In the genomic region with DNA sequence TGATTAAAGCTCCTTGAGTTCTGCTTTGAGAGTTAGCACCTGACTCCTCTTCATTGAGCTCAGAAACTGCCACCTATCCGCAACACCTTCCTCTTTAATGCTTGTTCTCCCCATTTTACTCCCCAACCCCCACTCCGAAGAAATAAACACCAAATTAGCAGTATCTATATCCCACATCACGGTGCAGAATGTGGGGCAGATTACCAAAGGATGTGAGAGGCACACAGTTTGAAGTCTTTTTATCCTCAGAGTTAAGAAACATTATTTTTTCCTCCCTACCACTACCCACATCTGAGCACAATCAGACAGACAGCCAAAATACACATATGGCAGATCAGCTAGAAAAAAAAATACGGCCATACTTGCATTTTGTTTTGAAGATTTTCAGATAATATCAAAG, we compare ENCODE assay signal across 22 cellular contexts. TPM values are rescaled to one million over a fixed set of nuclear protein-coding genes. Genes with fewer than 3 reads are reported as not detected.
A peak's percentile ranks its signal among the peaks of the same experiment; 100 is the strongest.
DNase-seq lines count a peak whose midpoint lies in the region; ATAC-seq and TF ChIP-seq lines count a peak whose summit lies in the region.
"Had no signal": no experiment of that assay in that cellular context is flagged by ENCODE, and none has a peak within 500 bp of the region (broad histone marks: within the 10 kb centered on the region; RNA-seq: fewer than 3 reads in every experiment).

No MANE protein-coding gene starts in this region.

- no peak overlapping the region for H3K4me3 ChIP-seq in Jurkat, Clone E6-1 (ENCODE audit: low read length)
- H3K4me3 ChIP-seq in fibroblast of villous mesenchyme (ENCODE audit: low read depth, low read length) (no peak overlapping the region), right cardiac atrium (ENCODE audit: low read length) (no peak overlapping the region), upper lobe of right lung (no peak overlapping the region)
- H3K4me3 ChIP-seq: breast epithelium, gastrocnemius medialis, GM23338, right atrium auricular region had no signal

- H3K9me3 ChIP-seq in right cardiac atrium (ENCODE audit: control insufficient read depth, low read length), result peaks cover under 1% of the 10 kb centered on the region
- H3K9me3 ChIP-seq in upper lobe of right lung, result no peaks in the 10 kb centered on the region
- H3K9me3 ChIP-seq: breast epithelium, gastrocnemius medialis, right atrium auricular region had no signal

- 70% methylated on average over 4 of the region's 4 CpGs for WGBS in right cardiac atrium

- no peaks in the 10 kb centered on the region for H3K4me1 ChIP-seq in right cardiac atrium (ENCODE audit: control insufficient read depth, insufficient read depth, low read length)
- no peaks in the 10 kb centered on the region for H3K4me1 ChIP-seq in upper lobe of right lung
- H3K4me1 ChIP-seq: breast epithelium, gastrocnemius medialis, right atrium auricular region had no signal

- H3K4me3 Mint-ChIP-seq in activated CD4-positive, alpha-beta T cell treated with anti-CD3 and anti-CD28 coated beads, Interleukin-2, amount 10 ng/mL, durations not matched to agents 7 days and 5 days, result peak overlapping the region; percentile 48
- peak overlapping the region; percentile 19 for H3K4me3 Mint-ChIP-seq in activated CD8-positive, alpha-beta T cell treated with anti-CD3 and anti-CD28 coated beads for 36 hours
- H3K4me3 Mint-ChIP-seq: GM23338 had no signal

- intact Hi-C loops in activated CD8-positive, alpha-beta T cell treated with anti-CD3 and anti-CD28 coated beads for 36 hours (cut with micrococcal nuclease), result no loop called here
- intact Hi-C loops in right cardiac atrium (cut with DNase I) (no loop called here), upper lobe of right lung (cut with DNase I) (no loop called here)

- TF ChIP-seq CTCF in activated CD8-positive, alpha-beta T cell treated with anti-CD3 and anti-CD28 coated beads for 36 hours (IDR thresholded peaks at IDR 0.05), result no peak
- TF ChIP-seq CTCF in fibroblast of villous mesenchyme (IDR thresholded peaks at IDR 0.05; ENCODE audit: insufficient read depth, low read depth, low read length), result no peak
- no peak for TF ChIP-seq CTCF in upper lobe of right lung (IDR thresholded peaks at IDR 0.05)

- DNase-seq in activated CD4-positive, alpha-beta T cell treated with anti-CD3 and anti-CD28 coated beads, Interleukin-2, amount 10 ng/mL, durations not matched to agents 7 days and 5 days, result peak; percentile 75
- no peak for DNase-seq in activated CD4-positive, alpha-beta T cell treated with anti-CD3 and anti-CD28 coated beads for 4 hours
- peak; percentile 92 for DNase-seq in Jurkat, Clone E6-1 (ENCODE audit: low read depth, low spot score)
- no peak for DNase-seq in activated CD8-positive, alpha-beta T cell treated with anti-CD3 and anti-CD28 coated beads for 36 hours
- DNase-seq in fibroblast of villous mesenchyme (ENCODE audit: low read depth), result peak; percentile 42
- DNase-seq in right cardiac atrium, result no peak
- no peak for DNase-seq in upper lobe of right lung
- DNase-seq: C1 segment of cervical spinal cord; dermis blood vessel endothelial cell; gastrocnemius medialis; GDM1; KG1; MV-4-11; NCI-H1930; NCI-H446; stimulated activated CD4-positive, alpha-beta T cell treated with anti-CD3 and anti-CD28 coated beads, Interleukin-15, amount 100 ng/mL, for 24 hours; SW 1271; trophoblast cell had no signal

- peaks cover 11% of the 10 kb centered on the region for H3K36me3 Mint-ChIP-seq in activated CD4-positive, alpha-beta T cell treated with anti-CD3 and anti-CD28 coated beads, Interleukin-2, amount 10 ng/mL, durations not matched to agents 7 days and 5 days (ENCODE audit: low read depth)
- peaks cover 14% of the 10 kb centered on the region for H3K36me3 Mint-ChIP-seq in activated CD8-positive, alpha-beta T cell treated with anti-CD3 and anti-CD28 coated beads for 36 hours (ENCODE audit: low read depth)

- peak overlapping the region; percentile 88 for H3K27ac Mint-ChIP-seq in activated CD4-positive, alpha-beta T cell treated with anti-CD3 and anti-CD28 coated beads, Interleukin-2, amount 10 ng/mL, durations not matched to agents 7 days and 5 days
- peak overlapping the region; percentile 91 for H3K27ac Mint-ChIP-seq in activated CD8-positive, alpha-beta T cell treated with anti-CD3 and anti-CD28 coated beads for 36 hours
- H3K27ac Mint-ChIP-seq: GM23338 had no signal

- POLR2A ChIA-PET in activated CD4-positive, alpha-beta T cell treated with anti-CD3 and anti-CD28 coated beads, Interleukin-2, amount 10 ng/mL, durations not matched to agents 7 days and 5 days (lab: Charles Lee), result interaction anchor here (0.7 to 1.2 kb wide), 2 partner anchors 25 to 90 kb away, joined by 3 to 4 read pairs; no protein-coding TSS in a partner anchor
- POLR2A ChIA-PET in activated CD8-positive, alpha-beta T cell treated with anti-CD3 and anti-CD28 coated beads for 36 hours (lab: Charles Lee), result interaction anchor here (0.9 to 4.2 kb wide), 10 partner anchors 8 to 95 kb away, joined by 3 to 38 read pairs (median 6); a partner anchor contains a TSS

- peaks cover 3% of the 10 kb centered on the region for H3K9me3 Mint-ChIP-seq in activated CD4-positive, alpha-beta T cell treated with anti-CD3 and anti-CD28 coated beads, Interleukin-2, amount 10 ng/mL, durations not matched to agents 7 days and 5 days
- peaks cover 4% of the 10 kb centered on the region for H3K9me3 Mint-ChIP-seq in activated CD8-positive, alpha-beta T cell treated with anti-CD3 and anti-CD28 coated beads for 36 hours
- H3K9me3 Mint-ChIP-seq: GM23338 had no signal

- CTCF ChIA-PET in activated CD4-positive, alpha-beta T cell treated with anti-CD3 and anti-CD28 coated beads, Interleukin-2, amount 10 ng/mL, durations not matched to agents 7 days and 5 days (lab: Charles Lee), result interaction anchor here (0.9 to 7.8 kb wide), 4 partner anchors 9 to 85 kb away, joined by 3 to 51 read pairs (median 6); no protein-coding TSS in a partner anchor
- CTCF ChIA-PET in activated CD8-positive, alpha-beta T cell treated with anti-CD3 and anti-CD28 coated beads for 36 hours (lab: Charles Lee), result interaction anchor here (0.9 to 5.6 kb wide), 10 partner anchors 8 to 90 kb away, joined by 3 to 33 read pairs (median 5); no protein-coding TSS in a partner anchor

- no peaks in the 10 kb centered on the region for H3K36me3 ChIP-seq in upper lobe of right lung
- H3K36me3 ChIP-seq: breast epithelium, gastrocnemius medialis, right atrium auricular region had no signal

- H3K27me3 Mint-ChIP-seq in activated CD4-positive, alpha-beta T cell treated with anti-CD3 and anti-CD28 coated beads, Interleukin-2, amount 10 ng/mL, durations not matched to agents 7 days and 5 days, result no peaks in the 10 kb centered on the region
- no peaks in the 10 kb centered on the region for H3K27me3 Mint-ChIP-seq in activated CD8-positive, alpha-beta T cell treated with anti-CD3 and anti-CD28 coated beads for 36 hours

- peaks cover 93% of the 10 kb centered on the region for H3K4me1 Mint-ChIP-seq in activated CD4-positive, alpha-beta T cell treated with anti-CD3 and anti-CD28 coated beads, Interleukin-2, amount 10 ng/mL, durations not matched to agents 7 days and 5 days
- H3K4me1 Mint-ChIP-seq in activated CD8-positive, alpha-beta T cell treated with anti-CD3 and anti-CD28 coated beads for 36 hours (ENCODE audit: low read depth), result peaks cover 88% of the 10 kb centered on the region
- H3K4me1 Mint-ChIP-seq: GM23338 had no signal

- peak; percentile 8 for ATAC-seq in activated CD8-positive, alpha-beta T cell treated with anti-CD3 and anti-CD28 coated beads for 36 hours
- ATAC-seq in right cardiac atrium, result no peak
- no peak for ATAC-seq in upper lobe of right lung
- ATAC-seq in GM21619 (IDR thresholded peaks at IDR 0.05; ENCODE audit: unreplicated experiment), result no peak
- ATAC-seq: gastrocnemius medialis, GM23338 had no signal

- H3K27ac ChIP-seq in right cardiac atrium (ENCODE audit: low read length), result no peak overlapping the region
- no peak overlapping the region for H3K27ac ChIP-seq in upper lobe of right lung
- H3K27ac ChIP-seq: breast epithelium, gastrocnemius medialis, right atrium auricular region had no signal

- H3K27me3 ChIP-seq in right cardiac atrium (ENCODE audit: control insufficient read depth, insufficient read depth) (no peaks in the 10 kb centered on the region), upper lobe of right lung (no peaks in the 10 kb centered on the region)
- H3K27me3 ChIP-seq: breast epithelium, gastrocnemius medialis, right atrium auricular region had no signal

RNA-seq across cellular contexts. Expression of a gene that starts 26.1 kb away (rescaled TPM):
- 100 to 1,000 TPM; 451 to 533 TPM for total RNA-seq in activated CD4-positive, alpha-beta T cell treated with anti-CD3 and anti-CD28 coated beads, Interleukin-2, amount 10 ng/mL, durations not matched to agents 7 days and 5 days
- polyA plus RNA-seq in Jurkat, Clone E6-1 (2012; ENCODE audit: insufficient read depth, insufficient read length), result 0.65 TPM
- 100 to 1,000 TPM; 136 to 142 TPM for total RNA-seq in activated CD8-positive, alpha-beta T cell treated with anti-CD3 and anti-CD28 coated beads for 36 hours
- total RNA-seq in fibroblast of villous mesenchyme (12.9 and 74.7 TPM in 2 replicates), right cardiac atrium (1 to 10 TPM in 3 of 4 donors, under 1 TPM in 1; 0.34 to 3.6 (median 1.8) TPM), upper lobe of right lung (226 TPM)
- 0.68 TPM for polyA plus RNA-seq in right cardiac atrium
- total RNA-seq: GM23338 had no signal
- polyA plus RNA-seq: GM23338 had no signal

Comparison
In these comparisons a context has a peak if more than half of its experiments do, and no peak if none do; other contexts are left out.
1. DNase-seq: peak in activated CD4-positive, alpha-beta T cell treated with anti-CD3 and anti-CD28 coated beads, Interleukin-2, amount 10 ng/mL, durations not matched to agents 7 days and 5 days (single experiment), Jurkat, Clone E6-1 (single experiment) and fibroblast of villous mesenchyme (single experiment); none in activated CD4-positive, alpha-beta T cell treated with anti-CD3 and anti-CD28 coated beads for 4 hours (0 of 2), activated CD8-positive, alpha-beta T cell treated with anti-CD3 and anti-CD28 coated beads for 36 hours (single experiment), right cardiac atrium (0 of 3) and upper lobe of right lung (single experiment).